Comparison of ENCODE assay signal across 16 cellular contexts in the genomic region with DNA sequence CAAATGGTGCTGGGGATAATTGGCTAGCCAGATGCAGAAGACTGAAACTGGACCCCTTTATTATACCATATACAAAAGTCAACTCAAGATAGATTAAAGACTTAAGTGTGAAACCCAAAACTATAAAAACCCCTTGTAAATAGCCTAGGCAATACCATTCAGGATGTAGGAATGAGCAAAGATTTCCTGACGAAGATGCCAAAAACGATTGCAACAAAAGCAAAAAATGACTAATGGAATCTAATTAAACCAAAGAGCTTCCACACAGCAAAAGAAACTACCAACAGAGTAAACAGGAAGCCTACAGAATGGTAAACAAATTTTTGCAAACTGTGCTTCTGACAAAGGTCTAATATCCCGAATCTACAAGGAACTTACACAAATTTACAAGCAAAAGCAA. TPM values are rescaled to one million over a fixed set of nuclear protein-coding genes. Genes with fewer than 3 reads are reported as not detected.
DNase-seq lines count a peak whose midpoint lies in the region; ATAC-seq, FAIRE-seq and TF ChIP-seq lines count a peak whose summit lies in the region.
"Had no signal": no experiment of that assay in that cellular context is flagged by ENCODE, and none has a peak within 500 bp of the region (broad histone marks: within the 10 kb centered on the region; RNA-seq: fewer than 3 reads in every experiment).

No MANE protein-coding gene starts in this region.

- no peaks in the 10 kb centered on the region for H3K4me1 ChIP-seq in GM23248 (ENCODE audit: insufficient read depth)
- H3K4me1 ChIP-seq: A549 had no signal

- no peaks in the 10 kb centered on the region for H4K20me1 ChIP-seq in GM23248 (ENCODE audit: insufficient read depth)

- no peaks in the 10 kb centered on the region for H3K79me2 ChIP-seq in GM23248 (ENCODE audit: insufficient read depth)

- H3K9ac ChIP-seq in GM23248 = no peak overlapping the region

- no peaks in the 10 kb centered on the region for H3K27me3 ChIP-seq in GM23248 (replicated peaks; ENCODE audit: insufficient read depth)

- in situ Hi-C loops in GM23248 (cut with MboI) = loop anchor here (10.0 to 25.0 kb wide), 2 partner anchors 371 to 1098 kb away; no protein-coding TSS in a partner anchor

- WGBS in GM23248 (ENCODE audit: low coverage in 1 of 2, low lambda C conversion rate in 2 of 2, missing lambda C conversion rate in 2 of 2), 2 experiments = 61 to 71% methylated on average over 3 of the region's 3 CpGs

- POLR2A ChIA-PET in RWPE1 (lab: Yijun Ruan, JAX; ENCODE audit: low non-redundant PET) = no interaction called here

- H3K4me3 ChIP-seq in GM23248 (no peak overlapping the region), LNCaP clone FGC (ENCODE audit: low read depth, low read length) (no peak overlapping the region), cardiac fibroblast (replicated peaks in 1 of 2; ENCODE audit: low read depth in 2 of 2, low read length in 2 of 2) (no peak overlapping the region), fibroblast of villous mesenchyme (ENCODE audit: low read depth, low read length) (no peak overlapping the region)
- H3K4me3 ChIP-seq: A549, GM23338, K562 had no signal

- no peak overlapping the region for H3K27ac ChIP-seq in GM23248
- no peak overlapping the region for H3K27ac ChIP-seq in RWPE1
- H3K27ac ChIP-seq: A549 had no signal

- H3K9me2 ChIP-seq in GM23248 (ENCODE audit: insufficient read depth) = no peaks in the 10 kb centered on the region

- FAIRE-seq in GM19239 (lab: Jason Lieb, UNC) = no peak
- FAIRE-seq: A549, HTR-8/SVneo, K562 had no signal

- H3K4me2 ChIP-seq in GM23248 (ENCODE audit: unreplicated experiment) = no peak overlapping the region
- H3K4me2 ChIP-seq: A549, GM23338 had no signal

- H2AFZ ChIP-seq in GM23248 = no peak overlapping the region
- H2AFZ ChIP-seq: GM23338 had no signal

- ATAC-seq in GM19324 (IDR thresholded peaks at IDR 0.05; ENCODE audit: low FRiP score, unreplicated experiment) = no peak
- ATAC-seq: A549, GM23338, K562 had no signal

- peak; percentile 13 for DNase-seq in GM23248
- DNase-seq in LNCaP clone FGC (ENCODE audit: low read depth) = peak; percentile 72
- peak; percentile 39 for DNase-seq in cardiac fibroblast (ENCODE audit: low read depth in 2 of 2)
- DNase-seq in fibroblast of villous mesenchyme (ENCODE audit: low read depth) = peak; percentile 78
- no peak for DNase-seq in GM19239 (ENCODE audit: insufficient read length, low spot score)
- DNase-seq in RWPE1 (ENCODE audit: low spot score) = no peak
- DNase-seq in NCI-H446 (lab: John Stamatoyannopoulos, UW) = no peak
- DNase-seq: Caco-2; CD8-positive, alpha-beta memory T cell; GF-D8; H9 had no signal

- no peaks in the 10 kb centered on the region for H3K36me3 ChIP-seq in GM23248 (ENCODE audit: low read depth)

- no peaks in the 10 kb centered on the region for H3F3A ChIP-seq in GM23248 (ENCODE audit: insufficient read depth)

- TF ChIP-seq CTCF in LNCaP clone FGC (IDR thresholded peaks at IDR 0.05; ENCODE audit: control insufficient read depth, extremely low read depth, insufficient read depth) (no peak), cardiac fibroblast (IDR thresholded peaks at IDR 0.05; ENCODE audit: low read depth, low read length) (no peak), fibroblast of villous mesenchyme (IDR thresholded peaks at IDR 0.05; ENCODE audit: insufficient read depth, low read depth, low read length) (no peak), RWPE1 (conservative IDR thresholded peaks at IDR 0.05; ENCODE audit: low read depth) (no peak)

- no peaks in the 10 kb centered on the region for H3K9me3 ChIP-seq in GM23248 (ENCODE audit: low read depth)
- H3K9me3 ChIP-seq: A549, Caco-2 had no signal

- CTCF ChIA-PET in RWPE1 (lab: Yijun Ruan, JAX) = no interaction called here

RNA-seq across cellular contexts. Expression of gene PLXDC2, which starts 30.9 kb away (rescaled TPM):
- total RNA-seq in GM23248 (2014; rRNA removed; shearing (Covaris generic)) = 2.3 and 3.5 TPM in 2 replicates
- 0.81 and 0.87 TPM in 2 replicates for polyA plus RNA-seq in GM23248 (2016; fragmentation: Nextera tagmentation; extraction: Ambion mirVana)
- 12.6 and 19.0 TPM in 2 replicates for total RNA-seq in fibroblast of villous mesenchyme

Comparison
In these comparisons a context has a peak if more than half of its experiments do, and no peak if none do; other contexts are left out.
1. DNase-seq: peak in GM23248 (single experiment), LNCaP clone FGC (single experiment), cardiac fibroblast (2 of 2) and fibroblast of villous mesenchyme (single experiment); none in GM19239 (single experiment), RWPE1 (single experiment) and NCI-H446 (0 of 2).